17 cellular contexts compared by ENCODE assay signal in the genomic region with DNA sequence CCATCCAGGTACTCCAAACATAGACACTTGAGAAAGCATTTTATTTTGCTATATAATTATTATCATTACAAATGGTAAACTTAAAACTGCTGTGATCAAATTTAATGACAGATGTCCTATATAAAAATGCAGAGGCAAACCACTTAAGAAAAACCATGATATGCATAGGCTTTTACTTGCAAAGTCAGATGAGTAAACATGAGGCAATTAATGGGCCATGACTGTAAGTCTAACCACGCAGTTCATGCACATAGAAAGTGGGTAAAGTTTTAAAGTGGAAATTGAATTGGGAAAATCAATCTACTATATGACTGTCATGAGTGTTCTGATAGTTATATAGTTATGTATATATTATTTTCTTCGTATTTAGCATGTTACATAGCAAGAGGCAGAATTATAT.
"Had no signal": no experiment of that assay in that cellular context is flagged by ENCODE, and none has a peak within 500 bp of the region (broad histone marks: within the 10 kb centered on the region; RNA-seq: fewer than 3 reads in every experiment).

No MANE protein-coding gene starts in this region.

- H3K9me3 ChIP-seq: body of pancreas, left lung, upper lobe of right lung had no signal

- ATAC-seq: activated CD8-positive, alpha-beta memory T cell treated with anti-CD3 and anti-CD28 coated beads, Interleukin-2, amount 10 ng/mL, durations not matched to agents 7 days and 5 days; body of pancreas; left lung; upper lobe of right lung had no signal

- H3K36me3 ChIP-seq: upper lobe of right lung had no signal

- H3K4me1 ChIP-seq: body of pancreas, left lung, upper lobe of right lung had no signal

- H3K4me3 ChIP-seq: body of pancreas, left lung, upper lobe of right lung had no signal

- DNase-seq: activated CD4-positive, alpha-beta memory T cell treated with anti-CD3 and anti-CD28 coated beads, Interleukin-2, amount 10 ng/mL, durations not matched to agents 7 days and 5 days; activated CD4-positive, alpha-beta T cell treated with anti-CD3 and anti-CD28 coated beads for 48 hours; activated CD4-positive, CD25-positive, alpha-beta regulatory T cell; activated CD8-positive, alpha-beta memory T cell treated with anti-CD3 and anti-CD28 coated beads, Interleukin-2, amount 10 ng/mL, durations not matched to agents 7 days and 5 days; activated naive CD4-positive, alpha-beta T cell treated with Interleukin-2 at 50 U/mL for 16 hours; activated naive CD8-positive, alpha-beta T cell treated with anti-CD3 and anti-CD28 coated beads, Interleukin-2, amount 10 ng/mL, durations not matched to agents 7 days and 5 days; body of pancreas; dermis blood vessel endothelial cell; effector memory CD4-positive, alpha-beta T cell; left lung; mammary epithelial cell; occipital lobe; posterior cingulate gyrus; retina; stimulated activated CD8-positive, alpha-beta memory T cell treated with anti-CD3 and anti-CD28 coated beads, Interleukin-4, amount 100 ng/mL, for 48 hours; stimulated activated naive CD4-positive, alpha-beta T cell; upper lobe of right lung had no signal

- H3K27me3 ChIP-seq: body of pancreas, left lung, upper lobe of right lung had no signal

- H3K27ac ChIP-seq: body of pancreas, left lung, upper lobe of right lung had no signal
